8 cellular contexts compared by ENCODE assay signal in genomic region chr13:27621116-27621365, GRCh38. TPM values are rescaled to one million over a fixed set of nuclear protein-coding genes. Genes with fewer than 3 reads are reported as not detected.
DNase-seq lines count a peak whose midpoint lies in the region; ATAC-seq and TF ChIP-seq lines count a peak whose summit lies in the region.

No MANE protein-coding gene starts in this region.

- POLR2A ChIA-PET in CD8-positive, alpha-beta memory T cell (lab: Charles Lee), result interaction anchor here (0.8 to 2.2 kb wide), 14 partner anchors 11 to 1038 kb away, joined by 3 to 27 read pairs (median 4); partner anchors contain the start of genes GTF3A, MTIF3, PAN3 and POMP

- peaks cover 59 to 69% (median 68%) of the 10 kb centered on the region in 3 donors for H3K4me1 Mint-ChIP-seq in CD8-positive, alpha-beta memory T cell

- peaks cover 0 to 41% (median 15%) of the 10 kb centered on the region in 3 donors for H3K36me3 Mint-ChIP-seq in CD8-positive, alpha-beta memory T cell

- no peaks in the 10 kb centered on the region for H3K9me2 ChIP-seq in Karpas-422 (replicated peaks; ENCODE audit: insufficient read depth, low read length)

- CTCF ChIA-PET in CD8-positive, alpha-beta memory T cell (lab: Charles Lee), result interaction anchor here (0.7 to 4.5 kb wide), 13 partner anchors 9 to 216 kb away, joined by 3 to 24 read pairs (median 5); partner anchors contain the start of gene MTIF3
- CTCF ChIA-PET in mammary epithelial cell (lab: Charles Lee; ENCODE audit: low non-redundant PET), result no interaction called here

- H3K4me1 ChIP-seq in CD8-positive, alpha-beta memory T cell (ENCODE audit: insufficient read depth, low read length), result peaks cover 34% of the 10 kb centered on the region
- H3K4me1 ChIP-seq in Karpas-422 (ENCODE audit: low read length) (peaks cover 39% of the 10 kb centered on the region), mammary epithelial cell (ENCODE audit: insufficient read depth, low read length) (peaks cover 35% of the 10 kb centered on the region)

- TF ChIP-seq CTCF in mammary epithelial cell (conservative IDR thresholded peaks at IDR 0.05 in 1 of 2, IDR thresholded peaks at IDR 0.05 in 1 of 2; ENCODE audit: extremely low read depth in 1 of 2, insufficient read depth in 1 of 2, low read depth in 1 of 2, low read length in 2 of 2), result no peak

- H4K20me1 ChIP-seq in Karpas-422 (ENCODE audit: insufficient read depth, low read depth, low read length), result peaks cover 28% of the 10 kb centered on the region
- H4K20me1 ChIP-seq in mammary epithelial cell (ENCODE audit: insufficient read depth, low read length), result no peaks in the 10 kb centered on the region

- H2AFZ ChIP-seq in Karpas-422 (ENCODE audit: low read length) (peak overlapping the region; percentile 22), mammary epithelial cell (ENCODE audit: low read depth, low read length) (peak overlapping the region; percentile 84)

- H3K27me3 ChIP-seq in CD8-positive, alpha-beta memory T cell (ENCODE audit: insufficient read depth, low read length, poor library complexity, severe bottlenecking), result no peaks in the 10 kb centered on the region
- H3K27me3 ChIP-seq in Karpas-422 (ENCODE audit: low read length) (no peaks in the 10 kb centered on the region), mammary epithelial cell (ENCODE audit: insufficient read depth, low read length) (no peaks in the 10 kb centered on the region)

- no peak for DNase-seq in CD8-positive, alpha-beta memory T cell
- DNase-seq in Karpas-422 (no peak), mammary epithelial cell (no peak), mucosa of gallbladder (ENCODE audit: low spot score) (peak; percentile 36), OCI-M2 (lab: John Stamatoyannopoulos, UW; ENCODE audit: unreplicated experiment) (no peak), SHP77 treated with DMSO at 0.1 percent for 48 hours (lab: John Stamatoyannopoulos, UW) (no peak)
- no peak for DNase-seq in NK-92 treated with Interleukin-12 subunit alpha and Interleukin-12 subunit beta, amount 100 ng/mL, for 24 hours (lab: John Stamatoyannopoulos, UW)

- H3K27ac Mint-ChIP-seq in CD8-positive, alpha-beta memory T cell, result peak overlapping the region; percentile 91 to 98 (median 98)

- H3K36me3 ChIP-seq in CD8-positive, alpha-beta memory T cell (ENCODE audit: insufficient read depth, low read length), result no peaks in the 10 kb centered on the region
- H3K36me3 ChIP-seq in Karpas-422 (ENCODE audit: insufficient read depth, low read length) (peaks cover 26% of the 10 kb centered on the region), mammary epithelial cell (ENCODE audit: insufficient read depth, low read length) (peaks cover 18% of the 10 kb centered on the region)

- H3K9me3 Mint-ChIP-seq in CD8-positive, alpha-beta memory T cell, result no peaks in the 10 kb centered on the region

- BruUV-seq in mammary epithelial cell (replicated peaks; lab: Mats Ljungman, UMichigan), result no TSS peak

- dilution Hi-C loops in mammary epithelial cell (cut with HindIII; ENCODE audit: low sequenced_read_pairs), result no loop called here

- H3K79me2 ChIP-seq in Karpas-422 (ENCODE audit: low read length), result peaks cover 57% of the 10 kb centered on the region
- H3K79me2 ChIP-seq in mammary epithelial cell (ENCODE audit: insufficient read depth, low read length), result peaks cover 87% of the 10 kb centered on the region

- no peaks in the 10 kb centered on the region for H3K27me3 Mint-ChIP-seq in CD8-positive, alpha-beta memory T cell

- in situ Hi-C loops in mammary epithelial cell (cut with MboI; ENCODE audit: low sequenced_read_pairs in 2 of 2), result no loop called here

- H3K4me2 ChIP-seq in Karpas-422 (ENCODE audit: low read depth, low read length, poor library complexity, severe bottlenecking) (peak overlapping the region; percentile 91), mammary epithelial cell (ENCODE audit: insufficient read depth, low read depth, low read length) (peak overlapping the region; percentile 95)

- peak overlapping the region; percentile 90 for H3K4me3 ChIP-seq in CD8-positive, alpha-beta memory T cell (ENCODE audit: low read length)
- H3K4me3 ChIP-seq in Karpas-422 (ENCODE audit: low read length) (peak overlapping the region; percentile 93), mammary epithelial cell (replicated peaks in 1 of 3; ENCODE audit: insufficient read depth in 1 of 3, low read depth in 2 of 3, low read length in 3 of 3) (peak overlapping the region; percentile 72 to 93 (median 87))

- H3K4me3 Mint-ChIP-seq in CD8-positive, alpha-beta memory T cell, result peak overlapping the region; percentile 90 to 96 (median 95)

- intact Hi-C loops in mammary epithelial cell (cut with micrococcal nuclease), result loop anchor here (1.0 to 5.0 kb wide), 6 partner anchors 13 to 196 kb away; partner anchors contain the start of gene GTF3A

- H3K9me3 ChIP-seq in CD8-positive, alpha-beta memory T cell (ENCODE audit: low read length), result no peaks in the 10 kb centered on the region
- H3K9me3 ChIP-seq in Karpas-422 (ENCODE audit: low read length) (no peaks in the 10 kb centered on the region), mammary epithelial cell (replicated peaks; ENCODE audit: insufficient read depth, low read length) (no peaks in the 10 kb centered on the region)

- H3K9ac ChIP-seq in Karpas-422 (ENCODE audit: low read length), result peak overlapping the region; percentile 74
- H3K9ac ChIP-seq in mammary epithelial cell (ENCODE audit: insufficient read depth, low read length), result peak overlapping the region; percentile 90

- 0% methylated on average over 5 of the region's 8 CpGs for WGBS in mammary epithelial cell (ENCODE audit: low coverage, missing lambda C conversion rate)

- peak overlapping the region; percentile 90 for H3K27ac ChIP-seq in CD8-positive, alpha-beta memory T cell (ENCODE audit: low read depth, low read length)
- H3K27ac ChIP-seq in Karpas-422 (ENCODE audit: low read length), result peak overlapping the region; percentile 68
- H3K27ac ChIP-seq in mammary epithelial cell (ENCODE audit: insufficient read depth, low read depth, low read length), result peak overlapping the region; percentile 93

- ATAC-seq in GM21526 (IDR thresholded peaks at IDR 0.05; ENCODE audit: low FRiP score, unreplicated experiment), result no peak

RNA-seq across cellular contexts. Expression of gene POLR1D, which starts 0.7 kb away (rescaled TPM):
- total RNA-seq in CD8-positive, alpha-beta memory T cell, result 100 to 1,000 TPM; 134 to 137 TPM
- polyA plus RNA-seq in CD8-positive, alpha-beta memory T cell, result 135 TPM
- total RNA-seq in Karpas-422 (2014; rRNA removed; shearing (Covaris generic); ENCODE audit: low replicate concordance), result 156 and 161 TPM in 2 replicates
- total RNA-seq in mammary epithelial cell, result 100 to 1,000 TPM in 1 of 2 donors, 10 to 100 TPM in 1; 89.0 to 140 TPM
- 134 TPM for polyA plus RNA-seq in mammary epithelial cell
- polyA minus RNA-seq in mammary epithelial cell, result 75.5 TPM
- 153 TPM for total RNA-seq in mucosa of gallbladder

RNA-seq across cellular contexts. Expression of gene LNX2, which starts 0.7 kb away (rescaled TPM):
- 1 to 10 TPM; 4.4 to 4.7 TPM for total RNA-seq in CD8-positive, alpha-beta memory T cell
- polyA plus RNA-seq in CD8-positive, alpha-beta memory T cell, result 5.0 TPM
- total RNA-seq in Karpas-422 (2014; rRNA removed; shearing (Covaris generic); ENCODE audit: low replicate concordance), result 4.2 and 5.4 TPM in 2 replicates
- total RNA-seq in mammary epithelial cell (10 to 100 TPM; 16.1 to 26.3 TPM), mucosa of gallbladder (34.0 TPM)
- polyA plus RNA-seq in mammary epithelial cell, result 10.0 TPM
- 24.8 TPM for polyA minus RNA-seq in mammary epithelial cell
